In the genomic region with DNA sequence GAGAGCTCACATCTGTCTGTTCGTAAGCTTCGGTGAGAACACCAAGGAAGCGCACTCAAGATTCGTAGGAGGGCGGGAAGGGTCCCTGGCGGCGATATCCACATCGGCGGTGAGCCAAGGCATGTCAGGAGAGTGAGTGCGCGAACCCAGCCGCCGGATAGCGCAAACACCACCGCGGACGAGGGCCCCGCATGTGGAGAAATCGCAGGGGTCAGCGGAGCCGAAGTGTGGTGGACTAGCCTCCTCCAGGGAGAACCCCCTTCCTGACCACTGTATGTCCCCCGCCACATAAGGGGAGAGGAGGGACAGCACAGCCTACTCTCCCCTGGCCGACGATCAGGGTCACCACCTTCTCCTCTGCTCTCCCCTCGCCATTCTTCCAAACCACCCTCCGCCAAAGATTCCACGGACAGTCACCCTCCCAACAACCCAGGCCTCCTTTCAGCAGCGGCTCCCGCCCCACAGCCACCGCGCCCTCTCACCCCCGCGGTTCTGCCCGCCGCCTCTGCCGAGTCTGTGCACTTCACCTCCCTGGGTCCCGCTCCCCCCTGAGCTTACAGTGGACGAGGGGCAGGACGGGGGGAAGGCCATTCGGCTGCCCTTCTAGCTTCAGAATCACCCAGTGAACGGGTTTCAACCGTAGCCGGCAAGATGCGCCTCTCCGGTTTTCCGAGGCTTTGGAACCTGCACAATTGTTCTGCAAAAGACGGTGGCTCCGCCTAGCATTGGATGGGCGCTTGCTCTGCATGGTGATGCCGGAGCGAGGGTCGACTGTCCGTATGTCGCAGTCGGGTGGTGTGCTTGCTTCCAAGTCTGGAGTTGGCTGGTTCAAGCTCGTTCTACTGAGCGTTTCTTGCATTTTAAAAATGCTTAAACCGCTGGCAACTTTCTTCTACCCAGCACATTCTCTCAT, we compare ENCODE assay signal across 8 cellular contexts.
DNase-seq lines count a peak whose midpoint lies in the region; ATAC-seq, FAIRE-seq and TF ChIP-seq lines count a peak whose summit lies in the region.
"Not testable (repeated sequence)": the region's sequence is repeated elsewhere in the genome, so short reads cannot be mapped to it uniquely, and the experiment has no call there.

No MANE protein-coding gene starts in this region.

- not testable (repeated sequence) for H3K27ac ChIP-seq in A549; IMR-90 (ENCODE audit: insufficient read depth, low read length); kidney (ENCODE audit: low read depth in 2 of 2, low read length in 2 of 2); spleen

- not testable (repeated sequence) for H4K20me1 ChIP-seq in IMR-90 (ENCODE audit: insufficient read depth, low read length)

- dilution Hi-C loops in IMR-90 (cut with HindIII; ENCODE audit: low sequenced_read_pairs, unreplicated experiment): not testable (repeated sequence)

- H3K14ac ChIP-seq in IMR-90 (replicated peaks; ENCODE audit: low read depth, low read length): not testable (repeated sequence)

- not testable (repeated sequence) for H4K91ac ChIP-seq in IMR-90 (ENCODE audit: insufficient read depth, low read depth, low read length)

- not testable (repeated sequence) for H2BK5ac ChIP-seq in IMR-90 (ENCODE audit: low read depth, low read length, poor library complexity, severe bottlenecking)

- not testable (repeated sequence) for H3K9me1 ChIP-seq in IMR-90 (ENCODE audit: insufficient read depth, low read length)

- H3K27me3 Mint-ChIP-seq in brain: peaks cover 19% of the 10 kb centered on the region
- peaks cover 34% of the 10 kb centered on the region for H3K27me3 Mint-ChIP-seq in neural crest cell (ENCODE audit: low read depth)

- H3K9me3 ChIP-seq in A549; IMR-90 (ENCODE audit: control insufficient read depth, insufficient read depth, low read length); kidney (ENCODE audit: control insufficient read depth in 1 of 2, low read length in 2 of 2); spleen: not testable (repeated sequence)

- intact Hi-C loops in IMR-90 (cut with micrococcal nuclease); kidney (cut with DNase I); spleen (cut with DNase I; ENCODE audit: low total_unique reads): not testable (repeated sequence)

- not testable (repeated sequence) for H3K23ac ChIP-seq in IMR-90 (ENCODE audit: low read depth, low read length)

- not testable (repeated sequence) for H3K36me3 ChIP-seq in IMR-90 (ENCODE audit: control insufficient read depth, insufficient read depth, low read length); kidney (ENCODE audit: control insufficient read depth in 1 of 2, insufficient read depth in 2 of 2, low read length in 2 of 2); spleen

- H3K4me1 Mint-ChIP-seq in brain, neural crest cell: not testable (repeated sequence)

- CTCF ChIA-PET in A549 (lab: Yijun Ruan, JAX); IMR-90 (lab: Yijun Ruan, JAX): not testable (repeated sequence)

- BruUV-seq in IMR-90 (replicated peaks; lab: Mats Ljungman, UMichigan): not testable (repeated sequence)

- H3K27me3 ChIP-seq in IMR-90 (ENCODE audit: control insufficient read depth, insufficient read depth, low read length) (peaks cover 18% of the 10 kb centered on the region), spleen (replicated peaks in 1 of 7) (peaks cover 5 to 57% (median 12%) of the 10 kb centered on the region in 7 donors)

- H3K9ac ChIP-seq in IMR-90 (ENCODE audit: low read depth, low read length); kidney (ENCODE audit: low read length in 2 of 2): not testable (repeated sequence)

- not testable (repeated sequence) for TF ChIP-seq RAD21 in A549 (conservative IDR thresholded peaks at IDR 0.05 in 1 of 2, IDR thresholded peaks at IDR 0.05 in 1 of 2); IMR-90 (IDR thresholded peaks at IDR 0.05; ENCODE audit: low read length)

- H3K56ac ChIP-seq in IMR-90 (ENCODE audit: extremely low read depth, insufficient read depth, low read length): not testable (repeated sequence)

- H3K36me3 Mint-ChIP-seq in brain; neural crest cell (ENCODE audit: low read depth): not testable (repeated sequence)

- not testable (repeated sequence) for H3K79me1 ChIP-seq in IMR-90 (ENCODE audit: low read depth in 1 of 2, low read length in 2 of 2)

- not testable (repeated sequence) for H2BK15ac ChIP-seq in IMR-90 (ENCODE audit: low read depth, low read length)

- H3K9me3 Mint-ChIP-seq in brain, neural crest cell: not testable (repeated sequence)

- not testable (repeated sequence) for TF ChIP-seq POLR2A in A549 (IDR thresholded peaks at IDR 0.05; ENCODE audit: low read length); IMR-90 (IDR thresholded peaks at IDR 0.05; ENCODE audit: low read depth, low read length); spleen (IDR thresholded peaks at IDR 0.05)

- not testable (repeated sequence) for H3K4me2 ChIP-seq in A549; IMR-90 (ENCODE audit: low read depth, low read length)

- H3K18ac ChIP-seq in IMR-90 (ENCODE audit: low read depth, low read length): not testable (repeated sequence)

- H4K8ac ChIP-seq in IMR-90 (ENCODE audit: low read depth in 2 of 2, low read length in 2 of 2): not testable (repeated sequence)

- peak; percentile 36 to 38; a peak in 5 of 6 replicates for ATAC-seq in A549
- ATAC-seq in IMR-90 (ENCODE audit: low read depth): peak; percentile 59

- not testable (repeated sequence) for FAIRE-seq in A549 (lab: Jason Lieb, UNC); kidney (lab: Jason Lieb, UNC)

- not testable (repeated sequence) for H3K4me1 ChIP-seq in A549; IMR-90 (ENCODE audit: control insufficient read depth, insufficient read depth, low read length); kidney (ENCODE audit: control insufficient read depth in 1 of 2, insufficient read depth in 1 of 2, low read depth in 1 of 2, low read length in 2 of 2)
- H3K4me1 ChIP-seq in spleen: peaks cover 0 to 15% (median 2%) of the 10 kb centered on the region in 6 donors

- POLR2A ChIA-PET in A549 (lab: Yijun Ruan, JAX); IMR-90 (lab: Charles Lee; ENCODE audit: unreplicated experiment): not testable (repeated sequence)

- not testable (repeated sequence) for H2BK20ac ChIP-seq in IMR-90 (ENCODE audit: low read depth, low read length)

- H3K4ac ChIP-seq in IMR-90 (ENCODE audit: low read depth, low read length): not testable (repeated sequence)

- H2AK9ac ChIP-seq in IMR-90 (replicated peaks; ENCODE audit: low read depth, low read length, poor library complexity): not testable (repeated sequence)

- TF ChIP-seq EP300 in A549 (IDR thresholded peaks at IDR 0.05): not testable (repeated sequence)

- in situ Hi-C loops in IMR-90 (cut with MboI; ENCODE audit: low sequenced_read_pairs): not testable (repeated sequence)

- H3K4me3 ChIP-seq in A549; IMR-90 (ENCODE audit: insufficient read depth, low read depth, low read length); kidney (ENCODE audit: low read length in 2 of 2): not testable (repeated sequence)
- peak overlapping the region; percentile 21 for H3K4me3 ChIP-seq in fibroblast of mammary gland (ENCODE audit: control insufficient read depth, low read depth, low read length)
- peak overlapping the region in 3 of 8 donors; percentile 10 to 54 (median 23) for H3K4me3 ChIP-seq in spleen

- not testable (repeated sequence) for DNase-seq in A549 (ENCODE audit: low read depth in 1 of 2, low spot score in 1 of 2); IMR-90; fibroblast of mammary gland (ENCODE audit: low read depth); neural crest cell (ENCODE audit: low read depth, low spot score)
- DNase-seq in activated CD8-positive, alpha-beta memory T cell treated with anti-CD3 and anti-CD28 coated beads, Interleukin-2, amount 50 U/mL, for 4 hours: peak; percentile 18
- DNase-seq in kidney (peak; percentile 49), spleen (peak; percentile 67)

- TF ChIP-seq CTCF in A549 (IDR thresholded peaks at IDR 0.05); IMR-90 (conservative IDR thresholded peaks at IDR 0.05; ENCODE audit: low read depth, low read length); brain (conservative IDR thresholded peaks at IDR 0.05); fibroblast of mammary gland (conservative IDR thresholded peaks at IDR 0.05; ENCODE audit: control insufficient read depth, insufficient read depth, low read depth, low read length); kidney (IDR thresholded peaks at IDR 0.05; ENCODE audit: borderline replicate concordance, extremely low read depth, insufficient read depth); neural crest cell (conservative IDR thresholded peaks at IDR 0.05); spleen (IDR thresholded peaks at IDR 0.05 in 8 of 11, conservative IDR thresholded peaks at IDR 0.05 in 3 of 11): not testable (repeated sequence)

- not testable (repeated sequence) for H3K27ac Mint-ChIP-seq in brain; neural crest cell (ENCODE audit: unreplicated experiment)

- 82% methylated on average over 36 of the region's 58 CpGs for WGBS in A549 (ENCODE audit: missing lambda C conversion rate)
- no CpG with 5 or more reads among the region's 58 CpGs for whole genome bisulfite sequencing in IMR-90 (ENCODE audit: extremely low coverage in 2 of 2, insufficient read length in 1 of 2), 2 experiments
- 0 to 10% (median 7%) methylated on average over 4 to 55 of the region's 58 CpGs for WGBS in spleen, 5 donors

- peak overlapping the region; percentile 37 to 78 (median 75) for H3K4me3 Mint-ChIP-seq in brain
- H3K4me3 Mint-ChIP-seq in neural crest cell: peak overlapping the region; percentile 68

- not testable (repeated sequence) for H2AK5ac ChIP-seq in IMR-90 (ENCODE audit: low read depth, low read length)

- H4K5ac ChIP-seq in IMR-90 (ENCODE audit: low read depth, low read length): not testable (repeated sequence)

- H2AFZ ChIP-seq in IMR-90 (replicated peaks; ENCODE audit: low read length, poor library complexity): not testable (repeated sequence)

- not testable (repeated sequence) for H2BK120ac ChIP-seq in IMR-90 (ENCODE audit: low read depth, low read length)
